ENCODE assay signal across 31 cellular contexts in the genomic region with DNA sequence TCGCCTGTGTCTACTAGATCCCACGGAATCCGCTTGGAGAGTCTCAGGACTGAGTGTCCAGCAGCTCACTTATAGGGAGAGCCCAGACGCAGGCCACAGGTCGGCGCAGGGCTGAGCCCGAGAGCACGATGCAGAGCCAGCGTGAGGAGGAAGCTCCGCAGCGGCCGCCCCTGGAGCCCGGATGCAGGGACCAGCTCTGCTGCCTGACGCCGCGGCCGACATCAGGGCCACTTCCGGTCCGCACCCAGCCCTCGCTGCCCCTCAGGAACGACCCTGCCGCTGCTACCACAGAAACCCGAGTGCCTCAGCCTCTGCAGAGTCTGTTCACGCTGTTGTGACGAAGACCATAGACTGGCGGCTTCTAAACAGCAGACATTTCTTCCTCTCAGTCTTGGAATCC.
"Had no signal": no experiment of that assay in that cellular context is flagged by ENCODE, and none has a peak within 500 bp of the region (broad histone marks: within the 10 kb centered on the region; RNA-seq: fewer than 3 reads in every experiment).

No MANE protein-coding gene starts in this region.

- H3K9me3 ChIP-seq: ovary, prostate gland, thoracic aorta, uterus had no signal

- H3K4me3 ChIP-seq: breast epithelium, lower lobe of right lung, ovary, prostate gland, skin epidermis, thoracic aorta, uterus had no signal

- H3K4me3 Mint-ChIP-seq: activated naive CD4-positive, alpha-beta T cell treated with anti-CD3 and anti-CD28 coated beads, Interleukin-2, amount 10 ng/mL, durations not matched to agents 7 days and 5 days; activated naive CD8-positive, alpha-beta T cell treated with anti-CD3 and anti-CD28 coated beads, Interleukin-2, amount 10 ng/mL, durations not matched to agents 7 days and 5 days; activated T-cell treated with anti-CD3 and anti-CD28 coated beads, Interleukin-2, amount 50 U/mL, for 24 hours; immature natural killer cell; natural killer cell treated with Interleukin-12 subunit alpha and Interleukin-12 subunit beta and Interleukin-15 and Interleukin-18, amount 100 ng/mL, for 72 hours; T-helper 2 cell treated with Interferon-gamma antibody and Interleukin-4, amounts not matched to agents 5 μg/mL and 100 μg/mL, for 36 hours had no signal

- H3K27me3 Mint-ChIP-seq: activated naive CD4-positive, alpha-beta T cell treated with anti-CD3 and anti-CD28 coated beads, Interleukin-2, amount 10 ng/mL, durations not matched to agents 7 days and 5 days; activated naive CD8-positive, alpha-beta T cell treated with anti-CD3 and anti-CD28 coated beads, Interleukin-2, amount 10 ng/mL, durations not matched to agents 7 days and 5 days; activated T-cell treated with anti-CD3 and anti-CD28 coated beads, Interleukin-2, amount 50 U/mL, for 24 hours had no signal

- H3K36me3 ChIP-seq: breast epithelium, lower lobe of right lung, ovary, prostate gland, thoracic aorta, uterus had no signal

- H3K4me1 ChIP-seq: breast epithelium, lower lobe of right lung, prostate gland, uterus had no signal

- ATAC-seq: left lobe of liver; natural killer cell treated with Interleukin-12 subunit alpha and Interleukin-12 subunit beta and Interleukin-15 and Interleukin-18, amount 100 ng/mL, for 72 hours; sciatic nerve had no signal

- H3K36me3 Mint-ChIP-seq: activated naive CD4-positive, alpha-beta T cell treated with anti-CD3 and anti-CD28 coated beads, Interleukin-2, amount 10 ng/mL, durations not matched to agents 7 days and 5 days; activated naive CD8-positive, alpha-beta T cell treated with anti-CD3 and anti-CD28 coated beads, Interleukin-2, amount 10 ng/mL, durations not matched to agents 7 days and 5 days; immature natural killer cell; natural killer cell treated with Interleukin-12 subunit alpha and Interleukin-12 subunit beta and Interleukin-15 and Interleukin-18, amount 100 ng/mL, for 72 hours had no signal

- DNase-seq: activated CD4-positive, alpha-beta T cell treated with anti-CD3 and anti-CD28 coated beads for 4 hours; activated CD4-positive, alpha-beta T cell treated with anti-CD3 and anti-CD28 coated beads, Interleukin-2, amount 50 U/mL, for 48 hours; activated CD4-positive, CD25-positive, alpha-beta regulatory T cell; activated CD8-positive, alpha-beta memory T cell treated with anti-CD3 and anti-CD28 coated beads, Interleukin-2, amount 50 U/mL, for 48 hours; activated gamma-delta T cell; activated naive CD4-positive, alpha-beta T cell treated with anti-CD3 and anti-CD28 coated beads, Interleukin-2, amount 10 ng/mL, durations not matched to agents 7 days and 5 days; activated naive CD8-positive, alpha-beta T cell treated with anti-CD3 and anti-CD28 coated beads, Interleukin-2, amount 10 ng/mL, durations not matched to agents 7 days and 5 days; activated T-cell treated with anti-CD3 and anti-CD28 coated beads, Interleukin-2, amount 50 U/mL, for 24 hours; central memory CD4-positive, alpha-beta T cell; foreskin fibroblast; head of caudate nucleus; hippocampal formation; immature natural killer cell; lower lobe of right lung; mesenchymal stem cell; ovary; retina; stimulated activated CD4-positive, alpha-beta T cell treated with anti-CD3 and anti-CD28 coated beads, Interleukin-4, amount 100 ng/mL, for 4 hours; stimulated activated CD8-positive, alpha-beta memory T cell treated with anti-CD3 and anti-CD28 coated beads, Interleukin-4, amount 100 ng/mL, for 48 hours; stimulated activated naive CD4-positive, alpha-beta T cell; T-helper 1 cell; trophoblast cell; uterus had no signal

- H3K4me1 Mint-ChIP-seq: activated naive CD4-positive, alpha-beta T cell treated with anti-CD3 and anti-CD28 coated beads, Interleukin-2, amount 10 ng/mL, durations not matched to agents 7 days and 5 days; activated naive CD8-positive, alpha-beta T cell treated with anti-CD3 and anti-CD28 coated beads, Interleukin-2, amount 10 ng/mL, durations not matched to agents 7 days and 5 days; immature natural killer cell had no signal

- H3K27ac Mint-ChIP-seq: activated naive CD4-positive, alpha-beta T cell treated with anti-CD3 and anti-CD28 coated beads, Interleukin-2, amount 10 ng/mL, durations not matched to agents 7 days and 5 days; activated naive CD8-positive, alpha-beta T cell treated with anti-CD3 and anti-CD28 coated beads, Interleukin-2, amount 10 ng/mL, durations not matched to agents 7 days and 5 days; activated T-cell treated with anti-CD3 and anti-CD28 coated beads, Interleukin-2, amount 50 U/mL, for 24 hours; immature natural killer cell; natural killer cell treated with Interleukin-12 subunit alpha and Interleukin-12 subunit beta and Interleukin-15 and Interleukin-18, amount 100 ng/mL, for 72 hours; T-helper 2 cell treated with Interferon-gamma antibody and Interleukin-4, amounts not matched to agents 5 μg/mL and 100 μg/mL, for 36 hours had no signal

- H3K27ac ChIP-seq: breast epithelium, lower lobe of right lung, ovary, prostate gland, skin epidermis, thoracic aorta, uterus had no signal

- H3K9me3 Mint-ChIP-seq: activated naive CD4-positive, alpha-beta T cell treated with anti-CD3 and anti-CD28 coated beads, Interleukin-2, amount 10 ng/mL, durations not matched to agents 7 days and 5 days; activated naive CD8-positive, alpha-beta T cell treated with anti-CD3 and anti-CD28 coated beads, Interleukin-2, amount 10 ng/mL, durations not matched to agents 7 days and 5 days; natural killer cell treated with Interleukin-12 subunit alpha and Interleukin-12 subunit beta and Interleukin-15 and Interleukin-18, amount 100 ng/mL, for 72 hours; T-helper 2 cell treated with Interferon-gamma antibody and Interleukin-4, amounts not matched to agents 5 μg/mL and 100 μg/mL, for 36 hours had no signal

- H3K27me3 ChIP-seq: ovary, uterus had no signal
